Comparison of ENCODE assay signal across 8 cellular contexts in genomic region chr5:72955768-72956323, GRCh38. TPM values are rescaled to one million over a fixed set of nuclear protein-coding genes. Genes with fewer than 3 reads are reported as not detected.
DNase-seq lines count a peak whose midpoint lies in the region; ATAC-seq and TF ChIP-seq lines count a peak whose summit lies in the region.

TSS of gene FCHO2 (plus strand) at chr5:72956041. CDS start at chr5:72956097, 56 bp downstream.

- peak within 1 kb of the TSS; percentile 97 for H3K4me2 ChIP-seq in smooth muscle cell

- H3K4me3 ChIP-seq in cardiac fibroblast (replicated peaks in 1 of 2; ENCODE audit: low read depth in 2 of 2, low read length in 2 of 2) (peak within 1 kb of the TSS; percentile 66 to 71), smooth muscle cell (peak within 1 kb of the TSS; percentile 96)

- H3K36me3 Mint-ChIP-seq in WTC11: no peaks in the 10 kb centered on the region

- H3K4me1 Mint-ChIP-seq in WTC11: peaks cover 31% of the 10 kb centered on the region

- ATAC-seq in GM18907 (IDR thresholded peaks at IDR 0.05; ENCODE audit: unreplicated experiment): peak; percentile 94
- peak; percentile 93 for ATAC-seq in HG03139 (IDR thresholded peaks at IDR 0.05; ENCODE audit: unreplicated experiment)
- ATAC-seq in WTC11: peak; percentile 86

- H3F3A ChIP-seq in smooth muscle cell (ENCODE audit: low read depth): peaks cover 3% of the 10 kb centered on the region

- H3K27me3 Mint-ChIP-seq in WTC11 (ENCODE audit: low read depth): no peaks in the 10 kb centered on the region; the same call in 1 of the 2 replicates

- no peaks in the 10 kb centered on the region for H3K9me3 Mint-ChIP-seq in WTC11

- WGBS in smooth muscle cell (ENCODE audit: low lambda C conversion rate): under 1% methylated on average over 60 of the region's 64 CpGs

- no peaks in the 10 kb centered on the region for H3K9me3 ChIP-seq in smooth muscle cell (replicated peaks; ENCODE audit: low read depth)

- H3K4me1 ChIP-seq in smooth muscle cell (ENCODE audit: low read depth): peaks cover 21% of the 10 kb centered on the region

- DNase-seq in AG08395 (ENCODE audit: low spot score) (peak; percentile 99), NCI-H2227 (lab: John Stamatoyannopoulos, UW; ENCODE audit: unreplicated experiment) (peak; percentile 95), WTC11 (ENCODE audit: low spot score) (peak; percentile 99), cardiac fibroblast (ENCODE audit: low read depth in 2 of 2) (peak; percentile 98), iPS-NIHi7 (ENCODE audit: extremely low spot score) (peak; percentile 98), smooth muscle cell (lab: John Stamatoyannopoulos, UW; ENCODE audit: unreplicated experiment) (peak; percentile 95)

- H3K79me2 ChIP-seq in smooth muscle cell (ENCODE audit: low read depth): peaks cover 42% of the 10 kb centered on the region

- no peaks in the 10 kb centered on the region for H3K36me3 ChIP-seq in smooth muscle cell (ENCODE audit: low read depth)

- peak within 1 kb of the TSS; percentile 94 for H3K27ac ChIP-seq in smooth muscle cell (ENCODE audit: low read depth)

- peak within 1 kb of the TSS; percentile 96 for H2AFZ ChIP-seq in smooth muscle cell (ENCODE audit: low read depth)

- peak within 1 kb of the TSS; percentile 90 for H3K9ac ChIP-seq in smooth muscle cell (ENCODE audit: low read depth)

- peaks cover 36% of the 10 kb centered on the region for H4K20me1 ChIP-seq in smooth muscle cell (ENCODE audit: low read depth)

- POLR2A ChIA-PET in WTC11 (lab: Charles Lee): no interaction called here

- H3K27ac Mint-ChIP-seq in WTC11: peak within 1 kb of the TSS; percentile 89

- peak within 1 kb of the TSS; percentile 86 for H3K4me3 Mint-ChIP-seq in WTC11

- H3K27me3 ChIP-seq in smooth muscle cell (ENCODE audit: low read depth): no peaks in the 10 kb centered on the region

- TF ChIP-seq CTCF in WTC11 (IDR thresholded peaks at IDR 0.05) (peak; percentile 88), cardiac fibroblast (IDR thresholded peaks at IDR 0.05; ENCODE audit: low read depth, low read length) (peak; percentile 75), smooth muscle cell (IDR thresholded peaks at IDR 0.05; ENCODE audit: borderline replicate concordance, insufficient read depth, poor library complexity, severe bottlenecking) (peak; percentile 72)

- CTCF ChIA-PET in WTC11 (lab: Charles Lee): interaction anchor here (0.6 to 2.9 kb wide), 15 partner anchors 11 to 422 kb away, joined by 3 to 17 read pairs (median 4); partner anchors contain the start of gene TMEM171

TF ChIP-seq in WTC11, 78 proteins besides CTCF, POLR2A, EP300 and RAD21 (continues in another document):
- 0 out of 2 replicates have a peak, but pooled peaks have one; percentile 53 for TF ChIP-seq ZBTB43 (CRISPR knock-in tag; IDR thresholded peaks at IDR 0.05)
- peak; percentile 31; the same call in 1 of the 2 replicates for TF ChIP-seq ETV6 (CRISPR knock-in tag; IDR thresholded peaks at IDR 0.05)
- peak; percentile 26; the same call in 1 of the 2 replicates for TF ChIP-seq SP1 (CRISPR knock-in tag; conservative IDR thresholded peaks at IDR 0.05)
- peak; percentile 50; the same call in 1 of the 2 replicates for TF ChIP-seq MAX (CRISPR knock-in tag; IDR thresholded peaks at IDR 0.05)
- peak; percentile 77; the same call in 1 of the 2 replicates for TF ChIP-seq FOXP1 (CRISPR knock-in tag; IDR thresholded peaks at IDR 0.05; ENCODE audit: borderline replicate concordance)
- TF ChIP-seq FOXK1 (CRISPR knock-in tag; IDR thresholded peaks at IDR 0.05): peak; percentile 97
- peak; percentile 53; the same call in 1 of the 2 replicates for TF ChIP-seq ARID4B (CRISPR knock-in tag; IDR thresholded peaks at IDR 0.05; ENCODE audit: borderline replicate concordance)
- TF ChIP-seq NR1H2 (CRISPR knock-in tag; IDR thresholded peaks at IDR 0.05): no peak
- peak; percentile 44; the same call in 1 of the 2 replicates for TF ChIP-seq KAT7 (CRISPR knock-in tag; IDR thresholded peaks at IDR 0.05; ENCODE audit: borderline replicate concordance)
- 0 out of 2 replicates have a peak, but pooled peaks have one; percentile 18 for TF ChIP-seq GABPB1 (CRISPR knock-in tag; IDR thresholded peaks at IDR 0.05)
- peak; percentile 25; the same call in 1 of the 2 replicates for TF ChIP-seq NFE2L1 (CRISPR knock-in tag; IDR thresholded peaks at IDR 0.05)
- TF ChIP-seq STAT6 (CRISPR knock-in tag; conservative IDR thresholded peaks at IDR 0.05; ENCODE audit: low read depth): no peak
- TF ChIP-seq MXD4 (CRISPR knock-in tag; IDR thresholded peaks at IDR 0.05; ENCODE audit: borderline replicate concordance): no peak
- no peak for TF ChIP-seq ATF1 (CRISPR knock-in tag; IDR thresholded peaks at IDR 0.05)
- TF ChIP-seq USF2 (CRISPR knock-in tag; IDR thresholded peaks at IDR 0.05): 0 out of 2 replicates have a peak, but pooled peaks have one; percentile 11

RNA-seq across cellular contexts. Expression of gene FCHO2, which starts in this region (rescaled TPM):
- total RNA-seq in WTC11 (2021): 11.0 to 14.9 TPM (median 13.9 TPM) in 3 replicates
- total RNA-seq in smooth muscle cell: 16.1 and 27.8 TPM in 2 replicates
- polyA plus RNA-seq in smooth muscle cell: 4.9 and 6.0 TPM in 2 replicates

Comparison
In these comparisons a context has a peak if more than half of its experiments do, and no peak if none do; other contexts are left out.
1. Peak in every context shown above with its lines: DNase-seq, ATAC-seq, H3K4me3 ChIP-seq and H3K27ac ChIP-seq.